Comparison of ENCODE assay signal across 1 cellular context in genomic region chr4:74531952-74532794, GRCh38.
A peak's percentile ranks its signal among the peaks of the same experiment; 100 is the strongest.
TF ChIP-seq lines count a peak whose summit lies in the region.

No MANE protein-coding gene starts in this region.

TF ChIP-seq in K562, 482 proteins besides CTCF, POLR2A, EP300 and RAD21 (continued from another document and continues in another):
- TF ChIP-seq ATF3 (IDR thresholded peaks at IDR 0.05) (peak; percentile 94), ATF3 (CRISPR knock-in tag; conservative IDR thresholded peaks at IDR 0.05) (no peak; the same call in 1 of the 2 replicates), MAFF (IDR thresholded peaks at IDR 0.05; ENCODE audit: low read length) (no peak), RBFOX2 (IDR thresholded peaks at IDR 0.05; ENCODE audit: low read depth, low read length) (peak; percentile 21; the same call in 1 of the 2 replicates), RCOR1 (IDR thresholded peaks at IDR 0.05; ENCODE audit: borderline replicate concordance in 1 of 2, low read depth in 2 of 2, low read length in 2 of 2) (peak in 1 of 2 experiments; percentile 58; a peak in 1 of 4 replicates), CREB1 (IDR thresholded peaks at IDR 0.05) (no peak), CREB1 (CRISPR knock-in tag; IDR thresholded peaks at IDR 0.05) (no peak), MECOM (CRISPR knock-in tag; IDR thresholded peaks at IDR 0.05) (peak; percentile 31), CGGBP1 (CRISPR knock-in tag; IDR thresholded peaks at IDR 0.05) (no peak), E2F8 (IDR thresholded peaks at IDR 0.05; ENCODE audit: low read depth, partially characterized antibody) (no peak), HMGN3 (IDR thresholded peaks at IDR 0.05; ENCODE audit: borderline replicate concordance, extremely low read depth, insufficient read length, low read depth, low read length) (no peak), FOXP1 (CRISPR knock-in tag; IDR thresholded peaks at IDR 0.05) (no peak), ARNT (IDR thresholded peaks at IDR 0.05) (no peak), HLTF (IDR thresholded peaks at IDR 0.05) (no peak), ZNF592 (IDR thresholded peaks at IDR 0.05) (peak; percentile 62; the same call in 1 of the 2 replicates), USF1 (CRISPR knock-in tag; IDR thresholded peaks at IDR 0.05) (no peak), FOXA1 (IDR thresholded peaks at IDR 0.05; ENCODE audit: borderline replicate concordance) (no peak), SMARCE1 (IDR thresholded peaks at IDR 0.05) (no peak; the same call in 1 of the 2 replicates), ZNF512 (tag; IDR thresholded peaks at IDR 0.05) (no peak), NFRKB (IDR thresholded peaks at IDR 0.05; ENCODE audit: low read depth) (peak; percentile 81; the same call in 1 of the 2 replicates), HMBOX1 (IDR thresholded peaks at IDR 0.05) (peak; percentile 75), ZNF507 (tag; conservative IDR thresholded peaks at IDR 0.05) (no peak), FOXJ2 (tag; IDR thresholded peaks at IDR 0.05) (peak; percentile 80; the same call in 1 of the 2 replicates), RHOXF2B (CRISPR knock-in tag; conservative IDR thresholded peaks at IDR 0.05) (no peak), MAFK (IDR thresholded peaks at IDR 0.05; ENCODE audit: low read length) (0 out of 2 replicates have a peak, but pooled peaks have one; percentile 20), WHSC1 (IDR thresholded peaks at IDR 0.05; ENCODE audit: low read length) (no peak), RNF2 (IDR thresholded peaks at IDR 0.05) (no peak), MCM5 (IDR thresholded peaks at IDR 0.05; ENCODE audit: low read depth) (no peak), ZBED1 (IDR thresholded peaks at IDR 0.05) (no peak), THRB (CRISPR knock-in tag; conservative IDR thresholded peaks at IDR 0.05) (no peak), ZNF146 (CRISPR knock-in tag; IDR thresholded peaks at IDR 0.05; ENCODE audit: unreplicated experiment) (no peak), GABPB1 (CRISPR knock-in tag; IDR thresholded peaks at IDR 0.05) (peak; percentile 27; the same call in 1 of the 2 replicates), ZEB2 (IDR thresholded peaks at IDR 0.05) (no peak), RNF219 (CRISPR knock-in tag; IDR thresholded peaks at IDR 0.05) (no peak), FOXM1 (IDR thresholded peaks at IDR 0.05; ENCODE audit: low read depth) (0 out of 2 replicates have a peak, but pooled peaks have one; percentile 24), FOXM1 (CRISPR knock-in tag; IDR thresholded peaks at IDR 0.05; ENCODE audit: low read depth) (no peak), ZNF780A (CRISPR knock-in tag; IDR thresholded peaks at IDR 0.05) (no peak), MAFG (tag; conservative IDR thresholded peaks at IDR 0.05) (no peak), LEF1 (IDR thresholded peaks at IDR 0.05) (peak; percentile 47; the same call in 1 of the 2 replicates), CEBPZ (IDR thresholded peaks at IDR 0.05; ENCODE audit: borderline replicate concordance, low read depth, low read length) (no peak)
